12 cellular contexts compared by ENCODE assay signal in genomic region chr21:35006771-35007170, GRCh38.
"Had no signal": no experiment of that assay in that cellular context is flagged by ENCODE, and none has a peak within 500 bp of the region (broad histone marks: within the 10 kb centered on the region; RNA-seq: fewer than 3 reads in every experiment).

No MANE protein-coding gene starts in this region.

- H3K9me3 Mint-ChIP-seq: neural crest cell had no signal

- DNase-seq: activated gamma-delta T cell treated with Interleukin-2 at 50 U/mL for 16 hours; activated T-cell treated with anti-CD3 and anti-CD28 coated beads, Interleukin-2, amount 50 U/mL, for 1 hour; caudate nucleus; cortex of kidney; effector CD8-positive, alpha-beta T cell; kidney glomerular epithelial cell; mesendoderm; ovary; sigmoid colon; tibial artery had no signal

- H3K4me3 Mint-ChIP-seq: neural crest cell had no signal

- H3K9me3 ChIP-seq: ovary, sigmoid colon, tibial artery had no signal

- H3K36me3 ChIP-seq: ovary, sigmoid colon, tibial artery had no signal

- H3K27me3 ChIP-seq: ovary, sigmoid colon, tibial artery had no signal

- H3K4me3 ChIP-seq: ovary, sigmoid colon, tibial artery had no signal

- H3K4me1 Mint-ChIP-seq: neural crest cell had no signal

- H3K27ac ChIP-seq: ovary, sigmoid colon, tibial artery, VCaP had no signal

- H3K4me1 ChIP-seq: sigmoid colon, tibial artery had no signal
